31 cellular contexts compared by ENCODE assay signal in the genomic region with DNA sequence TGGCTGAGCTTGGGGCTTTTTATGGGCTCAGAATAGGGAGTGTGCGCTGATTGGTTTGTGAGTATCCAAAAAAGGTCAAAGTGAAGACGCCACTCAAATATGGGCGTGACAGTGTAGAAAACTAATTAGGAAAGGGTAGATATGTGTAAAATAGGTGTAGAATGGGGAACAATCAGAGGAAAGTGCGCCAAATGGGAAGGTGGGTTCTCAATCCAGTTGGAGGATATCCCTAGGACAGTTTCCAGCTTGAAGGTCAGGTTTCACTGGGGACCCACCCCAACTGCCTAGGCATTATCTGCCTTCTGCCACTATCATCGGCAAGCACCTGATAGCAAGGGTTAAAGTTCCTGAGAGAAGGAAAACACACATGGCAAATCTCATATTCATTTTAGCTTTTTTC.
"Had no signal": no experiment of that assay in that cellular context is flagged by ENCODE, and none has a peak within 500 bp of the region (broad histone marks: within the 10 kb centered on the region; RNA-seq: fewer than 3 reads in every experiment).

No MANE protein-coding gene starts in this region.

- H3K27me3 ChIP-seq: neural progenitor cell, ovary, right lobe of liver, sigmoid colon, spleen, suprapubic skin, testis, tibial artery, transverse colon, vagina had no signal

- H3K27ac ChIP-seq: neural progenitor cell, ovary, parathyroid adenoma, psoas muscle, right lobe of liver, sigmoid colon, spleen, suprapubic skin, testis, tibial artery, transverse colon, vagina had no signal

- ATAC-seq: natural killer cell; psoas muscle; right cardiac atrium; right lobe of liver; stimulated activated memory B cell treated with anti-CD40 and anti-IgM and Interleukin-4, amounts not matched to agents 10 μg/mL and 1 μg/mL and 100 μg/mL, for 72 hours; stimulated activated naive CD8-positive, alpha-beta T cell treated with anti-CD3 and anti-CD28 coated beads, Interleukin-15, amount 100 ng/mL, for 72 hours; stimulated activated naive CD8-positive, alpha-beta T cell treated with anti-CD3 and anti-CD28 coated beads, Interleukin-15, Interleukin-2, amounts not matched to agents 100 U/mL and 50 U/mL, for 24 hours had no signal

- H3K27ac Mint-ChIP-seq: natural killer cell; nephron; neural progenitor cell; progenitor cell of endocrine pancreas; stimulated activated memory B cell treated with anti-CD40 and anti-IgM and Interleukin-4, amounts not matched to agents 10 μg/mL and 1 μg/mL and 100 μg/mL, for 72 hours; stimulated activated naive CD8-positive, alpha-beta T cell treated with anti-CD3 and anti-CD28 coated beads, Interleukin-15, amount 100 ng/mL, for 72 hours; type B pancreatic cell had no signal

- H2AFZ ChIP-seq: parathyroid adenoma had no signal

- H3K4me1 ChIP-seq: parathyroid adenoma, psoas muscle, sigmoid colon, spleen, suprapubic skin, testis, tibial artery, transverse colon, vagina had no signal

- H3K27me3 Mint-ChIP-seq: progenitor cell of endocrine pancreas; stimulated activated memory B cell treated with anti-CD40 and anti-IgM and Interleukin-4, amounts not matched to agents 10 μg/mL and 1 μg/mL and 100 μg/mL, for 72 hours; stimulated activated naive CD8-positive, alpha-beta T cell treated with anti-CD3 and anti-CD28 coated beads, Interleukin-15, amount 100 ng/mL, for 72 hours; type B pancreatic cell had no signal

- H3K36me3 Mint-ChIP-seq: natural killer cell; neural progenitor cell; stimulated activated memory B cell treated with anti-CD40 and anti-IgM and Interleukin-4, amounts not matched to agents 10 μg/mL and 1 μg/mL and 100 μg/mL, for 72 hours; type B pancreatic cell had no signal

- H3K36me3 ChIP-seq: neural progenitor cell, ovary, right lobe of liver, sigmoid colon, spleen, suprapubic skin, tibial artery, transverse colon, vagina had no signal

- H3K79me2 ChIP-seq: parathyroid adenoma had no signal

- H3K4me2 ChIP-seq: neural progenitor cell, smooth muscle cell had no signal

- H3K9ac ChIP-seq: neural progenitor cell, parathyroid adenoma had no signal

- H3K9me3 ChIP-seq: ovary, psoas muscle, right lobe of liver, sigmoid colon, spleen, suprapubic skin, testis, tibial artery, transverse colon, vagina had no signal

- FAIRE-seq: urothelium cell line had no signal

- H3K4me3 ChIP-seq: neural progenitor cell, ovary, psoas muscle, right lobe of liver, sigmoid colon, smooth muscle cell, spleen, suprapubic skin, testis, tibial artery, transverse colon, vagina had no signal

- H3K4me3 Mint-ChIP-seq: natural killer cell; nephron; neural progenitor cell; stimulated activated memory B cell treated with anti-CD40 and anti-IgM and Interleukin-4, amounts not matched to agents 10 μg/mL and 1 μg/mL and 100 μg/mL, for 72 hours; stimulated activated naive CD8-positive, alpha-beta T cell treated with anti-CD3 and anti-CD28 coated beads, Interleukin-15, amount 100 ng/mL, for 72 hours; type B pancreatic cell had no signal

- H3K4me1 Mint-ChIP-seq: natural killer cell; nephron; neural progenitor cell; stimulated activated memory B cell treated with anti-CD40 and anti-IgM and Interleukin-4, amounts not matched to agents 10 μg/mL and 1 μg/mL and 100 μg/mL, for 72 hours; stimulated activated naive CD8-positive, alpha-beta T cell treated with anti-CD3 and anti-CD28 coated beads, Interleukin-15, amount 100 ng/mL, for 72 hours had no signal

- H3K9me3 Mint-ChIP-seq: natural killer cell; nephron; neural progenitor cell; stimulated activated memory B cell treated with anti-CD40 and anti-IgM and Interleukin-4, amounts not matched to agents 10 μg/mL and 1 μg/mL and 100 μg/mL, for 72 hours; stimulated activated naive CD8-positive, alpha-beta T cell treated with anti-CD3 and anti-CD28 coated beads, Interleukin-15, amount 100 ng/mL, for 72 hours; type B pancreatic cell had no signal

- DNase-seq: natural killer cell; occipital lobe; ovary; posterior cingulate gyrus; psoas muscle; right cardiac atrium; right lobe of liver; sigmoid colon; spleen; stimulated activated CD4-positive, alpha-beta T cell treated with anti-CD3 and anti-CD28 coated beads, Interleukin-12 subunit alpha, Interleukin-12 subunit beta, amount 100 ng/mL, for 4 hours; stimulated activated CD4-positive, alpha-beta T cell treated with anti-CD3 and anti-CD28 coated beads, Interleukin-1b, Interleukin-23, amount 100 ng/mL, for 48 hours; stimulated activated CD4-positive, alpha-beta T cell treated with anti-CD3 and anti-CD28 coated beads, Interleukin-4, amount 100 ng/mL, for 1 hour; stimulated activated CD4-positive, alpha-beta T cell treated with anti-CD3 and anti-CD28 coated beads, Interleukin-4, amount 100 ng/mL, for 4 hours; stimulated activated CD8-positive, alpha-beta memory T cell treated with anti-CD3 and anti-CD28 coated beads, Interleukin-4, amount 100 ng/mL, for 48 hours; stimulated activated naive CD4-positive, alpha-beta T cell; stimulated activated naive CD8-positive, alpha-beta T cell treated with anti-CD3 and anti-CD28 coated beads, Interleukin-15, amount 100 ng/mL, for 72 hours; stimulated activated naive CD8-positive, alpha-beta T cell treated with anti-CD3 and anti-CD28 coated beads, Interleukin-15, Interleukin-2, amounts not matched to agents 100 U/mL and 50 U/mL, for 24 hours; substantia nigra; testis; tibial artery; transverse colon had no signal
